ENCODE assay signal across 16 cellular contexts in genomic region chr5:35046754-35047153, GRCh38. TPM values are rescaled to one million over a fixed set of nuclear protein-coding genes. Genes with fewer than 3 reads are reported as not detected.
DNase-seq lines count a peak whose midpoint lies in the region; ATAC-seq and TF ChIP-seq lines count a peak whose summit lies in the region.
"Had no signal": no experiment of that assay in that cellular context is flagged by ENCODE, and none has a peak within 500 bp of the region (broad histone marks: within the 10 kb centered on the region; RNA-seq: fewer than 3 reads in every experiment).

No MANE protein-coding gene starts in this region.

- H3K36me3 ChIP-seq in mesenchymal stem cell (ENCODE audit: control insufficient read depth in 1 of 2, insufficient read depth in 2 of 2, low read depth in 1 of 2, low read length in 2 of 2) (no peaks in the 10 kb centered on the region), SJCRH30 (no peaks in the 10 kb centered on the region)
- no peaks in the 10 kb centered on the region for H3K36me3 ChIP-seq in CD4-positive, alpha-beta memory T cell (ENCODE audit: insufficient read depth, low read length)
- H3K36me3 ChIP-seq: right atrium auricular region had no signal

- H3K4me3 ChIP-seq in cardiac fibroblast (replicated peaks in 1 of 2; ENCODE audit: low read depth in 2 of 2, low read length in 2 of 2) (no peak overlapping the region), mesenchymal stem cell (ENCODE audit: insufficient read depth in 1 of 2, low read depth in 1 of 2, low read length in 2 of 2) (no peak overlapping the region), SJCRH30 (no peak overlapping the region)
- H3K4me3 ChIP-seq in CD4-positive, alpha-beta memory T cell (ENCODE audit: low read length in 2 of 2): no peak overlapping the region
- H3K4me3 ChIP-seq: right atrium auricular region had no signal

- POLR2A ChIA-PET in CD4-positive, alpha-beta memory T cell (lab: Charles Lee; ENCODE audit: partially characterized antibody): no interaction called here

- H2BK12ac ChIP-seq in mesenchymal stem cell (ENCODE audit: low read length in 2 of 2): no peak overlapping the region

- H3K27me3 ChIP-seq in mesenchymal stem cell (ENCODE audit: control insufficient read depth in 1 of 2, insufficient read depth in 1 of 2, low read length in 2 of 2): no peaks in the 10 kb centered on the region
- no peaks in the 10 kb centered on the region for H3K27me3 ChIP-seq in CD4-positive, alpha-beta memory T cell (ENCODE audit: insufficient read depth, low read length)
- H3K27me3 ChIP-seq in SJCRH30: peaks cover 3% of the 10 kb centered on the region; the same call in 1 of the 2 replicates
- H3K27me3 ChIP-seq: right atrium auricular region had no signal

- no peak overlapping the region for H3K4ac ChIP-seq in mesenchymal stem cell (ENCODE audit: low read depth in 1 of 2, low read length in 2 of 2)

- H3K14ac ChIP-seq in mesenchymal stem cell (ENCODE audit: low read length in 2 of 2): no peak overlapping the region

- H3K4me2 ChIP-seq in mesenchymal stem cell (ENCODE audit: low read length, poor library complexity, severe bottlenecking): no peak overlapping the region

- WGBS in mesenchymal stem cell: 37% methylated on average over 3 of the region's 4 CpGs

- H3K4me3 Mint-ChIP-seq in CD4-positive, alpha-beta memory T cell: no peak overlapping the region
- H3K4me3 Mint-ChIP-seq: activated T-helper 1 cell treated with anti-CD3 and anti-CD28 coated beads, Interleukin-12 subunit alpha, Interleukin-12 subunit beta, Interleukin-2, Interleukin-4 antibody, amounts not matched to agents 30 ng/mL and 10 ng/mL and 1 ng/mL, durations not matched to agents 14 hours and 24 hours and 36 hours; naive thymus-derived CD4-positive, alpha-beta T cell had no signal

- ATAC-seq in HG03039 (IDR thresholded peaks at IDR 0.05; ENCODE audit: unreplicated experiment): no peak
- ATAC-seq: activated CD4-positive, CD25-positive, alpha-beta regulatory T cell treated with anti-CD3 and anti-CD28 coated beads, Interleukin-2, amount 50 U/mL, for 24 hours; left cardiac atrium; naive thymus-derived CD4-positive, alpha-beta T cell had no signal

- H2BK15ac ChIP-seq in mesenchymal stem cell (ENCODE audit: low read depth, poor library complexity, severe bottlenecking): no peak overlapping the region

- no peak overlapping the region for H3K9ac ChIP-seq in mesenchymal stem cell (ENCODE audit: low read length)

- H3K79me1 ChIP-seq in mesenchymal stem cell (replicated peaks; ENCODE audit: low read length, poor library complexity, severe bottlenecking): no peaks in the 10 kb centered on the region

- peak; percentile 91 for DNase-seq in EH (ENCODE audit: low read depth)
- peak; percentile 90 for DNase-seq in M059J (ENCODE audit: low read depth)
- DNase-seq in cardiac fibroblast (ENCODE audit: low read depth in 2 of 2): peak; percentile 77 to 99
- peak; percentile 87 for DNase-seq in mesenchymal stem cell
- no peak for DNase-seq in CD4-positive, alpha-beta memory T cell
- DNase-seq in SJCRH30: no peak
- no peak for DNase-seq in NOMO-1 (lab: John Stamatoyannopoulos, UW; ENCODE audit: unreplicated experiment in 2 of 2)
- DNase-seq: Calu3; left cardiac atrium; naive thymus-derived CD4-positive, alpha-beta T cell; NCI-H69; substantia nigra had no signal

- CTCF ChIA-PET in CD4-positive, alpha-beta memory T cell (lab: Charles Lee; ENCODE audit: partially characterized antibody): no interaction called here

- H3K27me3 Mint-ChIP-seq in CD4-positive, alpha-beta memory T cell: peaks cover 11 to 20% of the 10 kb centered on the region in 2 donors

- no peak overlapping the region for H2BK5ac ChIP-seq in mesenchymal stem cell (ENCODE audit: low read depth, low read length, poor library complexity, severe bottlenecking)

- no peak overlapping the region for H4K8ac ChIP-seq in mesenchymal stem cell (ENCODE audit: low read length)

- H2AK5ac ChIP-seq in mesenchymal stem cell (ENCODE audit: low read length, severe bottlenecking): no peak overlapping the region

- H3K23ac ChIP-seq in mesenchymal stem cell (ENCODE audit: low read length in 2 of 2): no peak overlapping the region

- H4K91ac ChIP-seq in mesenchymal stem cell (ENCODE audit: low read length): no peak overlapping the region

- H3K27ac ChIP-seq in mesenchymal stem cell (ENCODE audit: low read length, poor library complexity, severe bottlenecking): no peak overlapping the region
- H3K27ac ChIP-seq in CD4-positive, alpha-beta memory T cell (ENCODE audit: low read depth, low read length): no peak overlapping the region
- no peak overlapping the region for H3K27ac ChIP-seq in SJCRH30
- H3K27ac ChIP-seq: right atrium auricular region had no signal

- H3K36me3 Mint-ChIP-seq in CD4-positive, alpha-beta memory T cell: no peaks in the 10 kb centered on the region
- H3K36me3 Mint-ChIP-seq: naive thymus-derived CD4-positive, alpha-beta T cell had no signal

- intact Hi-C loops in CD4-positive, alpha-beta memory T cell (cut with micrococcal nuclease): no loop called here

- no peak overlapping the region for H3K18ac ChIP-seq in mesenchymal stem cell (ENCODE audit: low read depth in 1 of 2, low read length in 2 of 2)

- H2BK120ac ChIP-seq in mesenchymal stem cell (ENCODE audit: low read depth, low read length): no peak overlapping the region

- no peak overlapping the region for H2AFZ ChIP-seq in mesenchymal stem cell (ENCODE audit: low read depth, low read length)

- peaks cover 0 to 4% (median 0%) of the 10 kb centered on the region in 4 donors for H3K4me1 Mint-ChIP-seq in CD4-positive, alpha-beta memory T cell
- H3K4me1 Mint-ChIP-seq: naive thymus-derived CD4-positive, alpha-beta T cell had no signal

- H3K9me3 ChIP-seq in mesenchymal stem cell (ENCODE audit: control insufficient read depth, low read length): no peaks in the 10 kb centered on the region
- H3K9me3 ChIP-seq in CD4-positive, alpha-beta memory T cell (ENCODE audit: control insufficient read depth in 1 of 2, low read length in 2 of 2): no peaks in the 10 kb centered on the region
- H3K9me3 ChIP-seq in SJCRH30 (replicated peaks): no peaks in the 10 kb centered on the region
- H3K9me3 ChIP-seq: right atrium auricular region had no signal

- H3K4me1 ChIP-seq in mesenchymal stem cell (ENCODE audit: control insufficient read depth, insufficient read depth, low read depth, low read length): no peaks in the 10 kb centered on the region
- no peaks in the 10 kb centered on the region for H3K4me1 ChIP-seq in CD4-positive, alpha-beta memory T cell (ENCODE audit: insufficient read depth, low read length)
- no peaks in the 10 kb centered on the region for H3K4me1 ChIP-seq in SJCRH30
- H3K4me1 ChIP-seq: right atrium auricular region had no signal

- TF ChIP-seq CTCF in cardiac fibroblast (IDR thresholded peaks at IDR 0.05; ENCODE audit: low read depth, low read length): no peak

- peaks cover 0 to 1% (median 0%) of the 10 kb centered on the region in 8 donors for H3K9me3 Mint-ChIP-seq in CD4-positive, alpha-beta memory T cell
- H3K9me3 Mint-ChIP-seq: activated T-helper 1 cell treated with anti-CD3 and anti-CD28 coated beads, Interleukin-12 subunit alpha, Interleukin-12 subunit beta, Interleukin-2, Interleukin-4 antibody, amounts not matched to agents 30 ng/mL and 10 ng/mL and 1 ng/mL, durations not matched to agents 14 hours and 24 hours and 36 hours had no signal

- H3K27ac Mint-ChIP-seq in CD4-positive, alpha-beta memory T cell: no peak overlapping the region
- H3K27ac Mint-ChIP-seq: activated T-helper 1 cell treated with anti-CD3 and anti-CD28 coated beads, Interleukin-12 subunit alpha, Interleukin-12 subunit beta, Interleukin-2, Interleukin-4 antibody, amounts not matched to agents 30 ng/mL and 10 ng/mL and 1 ng/mL, durations not matched to agents 14 hours and 24 hours and 36 hours; naive thymus-derived CD4-positive, alpha-beta T cell had no signal

RNA-seq across cellular contexts. Expression of gene AGXT2, which starts 1.0 kb away (rescaled TPM):
- 0.07 TPM in 1 of 2 replicates, not detected in the other for total RNA-seq in M059J (2014; rRNA removed; shearing (Covaris generic))
- polyA plus RNA-seq in mesenchymal stem cell (2013, experiment 1 of 2): not detected
- polyA plus RNA-seq in mesenchymal stem cell (2013, experiment 2 of 2): not detected
- not detected for total RNA-seq in CD4-positive, alpha-beta memory T cell
- polyA plus RNA-seq in CD4-positive, alpha-beta memory T cell: not detected
- not detected in 2 replicates for total RNA-seq in SJCRH30 (2014; rRNA removed; shearing (Covaris generic))
- total RNA-seq: activated T-helper 1 cell treated with anti-CD3 and anti-CD28 coated beads, Interleukin-12 subunit alpha, Interleukin-12 subunit beta, Interleukin-2, Interleukin-4 antibody, amounts not matched to agents 30 ng/mL and 10 ng/mL and 1 ng/mL, durations not matched to agents 14 hours and 24 hours and 36 hours; Calu3; left cardiac atrium; naive thymus-derived CD4-positive, alpha-beta T cell; right atrium auricular region had no signal
- polyA plus RNA-seq: naive thymus-derived CD4-positive, alpha-beta T cell had no signal

Comparison
In these comparisons a context has a peak if more than half of its experiments do, and no peak if none do; other contexts are left out.
1. DNase-seq: peak in EH (single experiment), M059J (single experiment), cardiac fibroblast (2 of 2) and mesenchymal stem cell (single experiment); none in CD4-positive, alpha-beta memory T cell (0 of 5), SJCRH30 (0 of 2) and NOMO-1 (0 of 2).